ENCODE assay signal across 9 cellular contexts in genomic region chr10:62582804-62583208, GRCh38.
DNase-seq lines count a peak whose midpoint lies in the region.
"Had no signal": no experiment of that assay in that cellular context is flagged by ENCODE, and none has a peak within 500 bp of the region (broad histone marks: within the 10 kb centered on the region; RNA-seq: fewer than 3 reads in every experiment).

No MANE protein-coding gene starts in this region.

- intact Hi-C loops in activated CD4-positive, alpha-beta memory T cell treated with anti-CD3 and anti-CD28 coated beads for 36 hours (cut with micrococcal nuclease) = no loop called here

- CTCF ChIA-PET in activated CD4-positive, alpha-beta memory T cell treated with anti-CD3 and anti-CD28 coated beads for 36 hours (lab: Charles Lee) = interaction anchor here (1.9 kb wide), 1 partner anchor 28 kb away, joined by 5 read pairs; no protein-coding TSS in a partner anchor

- no peaks in the 10 kb centered on the region for H3K36me3 Mint-ChIP-seq in activated CD4-positive, alpha-beta memory T cell treated with anti-CD3 and anti-CD28 coated beads for 36 hours
- H3K36me3 Mint-ChIP-seq: activated naive CD8-positive, alpha-beta T cell treated with anti-CD3 and anti-CD28 coated beads, Interleukin-2, amount 10 ng/mL, durations not matched to agents 7 days and 5 days had no signal

- no peaks in the 10 kb centered on the region for H3K4me1 Mint-ChIP-seq in activated CD4-positive, alpha-beta memory T cell treated with anti-CD3 and anti-CD28 coated beads for 36 hours (ENCODE audit: low read depth)

- H3K27ac ChIP-seq in muscle layer of duodenum (ENCODE audit: low read length) = peak overlapping the region; percentile 5

- no peaks in the 10 kb centered on the region for H3K4me1 ChIP-seq in muscle layer of duodenum (ENCODE audit: control insufficient read depth in 1 of 2, insufficient read depth in 2 of 2, low read length in 2 of 2)

- H3K4me3 Mint-ChIP-seq in activated CD4-positive, alpha-beta memory T cell treated with anti-CD3 and anti-CD28 coated beads for 36 hours = no peak overlapping the region
- H3K4me3 Mint-ChIP-seq: activated naive CD8-positive, alpha-beta T cell treated with anti-CD3 and anti-CD28 coated beads, Interleukin-2, amount 10 ng/mL, durations not matched to agents 7 days and 5 days had no signal

- H3K9me3 Mint-ChIP-seq in activated CD4-positive, alpha-beta memory T cell treated with anti-CD3 and anti-CD28 coated beads for 36 hours = no peaks in the 10 kb centered on the region
- H3K9me3 Mint-ChIP-seq: activated naive CD8-positive, alpha-beta T cell treated with anti-CD3 and anti-CD28 coated beads, Interleukin-2, amount 10 ng/mL, durations not matched to agents 7 days and 5 days had no signal

- H3K36me3 ChIP-seq in muscle layer of duodenum (ENCODE audit: control insufficient read depth in 1 of 2, insufficient read depth in 2 of 2, low read length in 2 of 2) = peaks cover 0 to 3% of the 10 kb centered on the region in 2 donors

- DNase-seq in RPMI7951 (ENCODE audit: low read depth) = peak; percentile 98
- DNase-seq in fibroblast of gingiva (ENCODE audit: low read depth) = peak; percentile 84
- DNase-seq in DMS53 (lab: John Stamatoyannopoulos, UW) = no peak
- no peak for DNase-seq in DMS 273 (lab: John Stamatoyannopoulos, UW; ENCODE audit: unreplicated experiment)
- no peak for DNase-seq in KG1 (lab: John Stamatoyannopoulos, UW)
- DNase-seq in activated CD4-positive, alpha-beta memory T cell treated with anti-CD3 and anti-CD28 coated beads for 36 hours = no peak
- DNase-seq: activated naive CD8-positive, alpha-beta T cell treated with anti-CD3 and anti-CD28 coated beads, Interleukin-2, amount 10 ng/mL, durations not matched to agents 7 days and 5 days; NCI-H510A had no signal

- H3K4me3 ChIP-seq in muscle layer of duodenum (ENCODE audit: low read depth in 1 of 2, low read length in 2 of 2) = no peak overlapping the region

- POLR2A ChIA-PET in activated CD4-positive, alpha-beta memory T cell treated with anti-CD3 and anti-CD28 coated beads for 36 hours (lab: Charles Lee) = no interaction called here

- H3K27me3 ChIP-seq in muscle layer of duodenum (ENCODE audit: low read depth, low read length) = no peaks in the 10 kb centered on the region

- no peak overlapping the region for H3K27ac Mint-ChIP-seq in activated CD4-positive, alpha-beta memory T cell treated with anti-CD3 and anti-CD28 coated beads for 36 hours
- H3K27ac Mint-ChIP-seq: activated naive CD8-positive, alpha-beta T cell treated with anti-CD3 and anti-CD28 coated beads, Interleukin-2, amount 10 ng/mL, durations not matched to agents 7 days and 5 days had no signal

- H3K9me3 ChIP-seq in muscle layer of duodenum (ENCODE audit: control insufficient read depth in 1 of 2, low read length in 2 of 2) = no peaks in the 10 kb centered on the region

- H3K27me3 Mint-ChIP-seq in activated CD4-positive, alpha-beta memory T cell treated with anti-CD3 and anti-CD28 coated beads for 36 hours = no peaks in the 10 kb centered on the region
- H3K27me3 Mint-ChIP-seq: activated naive CD8-positive, alpha-beta T cell treated with anti-CD3 and anti-CD28 coated beads, Interleukin-2, amount 10 ng/mL, durations not matched to agents 7 days and 5 days had no signal

Comparison
In these comparisons a context has a peak if more than half of its experiments do, and no peak if none do; other contexts are left out.
1. DNase-seq: peak in RPMI7951 (single experiment) and fibroblast of gingiva (single experiment); none in DMS53 (single experiment), DMS 273 (single experiment), KG1 (single experiment) and activated CD4-positive, alpha-beta memory T cell treated with anti-CD3 and anti-CD28 coated beads for 36 hours (single experiment).